ENCODE assay signal across 28 cellular contexts in the genomic region with DNA sequence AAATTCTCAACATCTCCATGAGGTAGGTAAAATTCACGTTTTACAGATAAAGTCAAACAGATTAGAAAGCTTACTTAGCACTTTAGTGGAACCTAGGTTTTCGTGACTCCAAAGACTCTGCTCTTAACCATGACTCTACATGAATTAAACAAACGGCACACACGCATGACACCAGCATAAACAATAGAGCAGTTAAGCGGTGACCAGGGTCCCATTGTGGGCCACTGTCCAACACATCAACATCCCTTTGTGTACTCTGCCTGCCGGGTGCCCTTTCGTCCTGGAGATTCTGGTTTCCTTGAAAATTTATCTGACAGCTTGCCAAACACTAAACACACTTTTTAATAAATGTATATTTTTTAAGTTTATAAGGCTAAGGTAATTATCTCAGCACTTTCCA.
"Had no signal": no experiment of that assay in that cellular context is flagged by ENCODE, and none has a peak within 500 bp of the region (broad histone marks: within the 10 kb centered on the region; RNA-seq: fewer than 3 reads in every experiment).

No MANE protein-coding gene starts in this region.

- H3K27me3 Mint-ChIP-seq: activated CD4-positive, alpha-beta T cell treated with anti-CD3 and anti-CD28 coated beads, Interleukin-2, amount 10 ng/mL, durations not matched to agents 24 days and 14 days; activated T-helper 17 cell treated with anti-CD3 and anti-CD28 coated beads, Interleukin-2, amount 50 U/mL, for 72 hours; central memory CD8-positive, alpha-beta T cell had no signal

- H3K36me3 ChIP-seq: brain microvascular endothelial cell, SJCRH30 had no signal

- H3K9me3 ChIP-seq: SJCRH30 had no signal

- H3K27ac Mint-ChIP-seq: activated CD4-positive, alpha-beta T cell treated with anti-CD3 and anti-CD28 coated beads, Interleukin-2, amount 10 ng/mL, durations not matched to agents 24 days and 14 days; activated naive CD8-positive, alpha-beta T cell treated with anti-CD3 and anti-CD28 coated beads for 36 hours; activated T-cell treated with anti-CD3 and anti-CD28 coated beads, Interleukin-2, amount 50 U/mL, for 72 hours; activated T-helper 17 cell treated with anti-CD3 and anti-CD28 coated beads, Interleukin-2, amount 50 U/mL, for 72 hours had no signal

- H3K27ac ChIP-seq: brain microvascular endothelial cell, SJCRH30, SK-N-MC had no signal

- H3K9me3 Mint-ChIP-seq: activated CD4-positive, alpha-beta T cell treated with anti-CD3 and anti-CD28 coated beads, Interleukin-2, amount 10 ng/mL, durations not matched to agents 24 days and 14 days; activated naive CD8-positive, alpha-beta T cell treated with anti-CD3 and anti-CD28 coated beads for 36 hours; activated T-helper 17 cell treated with anti-CD3 and anti-CD28 coated beads, Interleukin-2, amount 50 U/mL, for 72 hours had no signal

- H3K4me3 ChIP-seq: K562, SJCRH30, SK-N-MC had no signal

- H3K27me3 ChIP-seq: brain microvascular endothelial cell, SJCRH30 had no signal

- H3K36me3 Mint-ChIP-seq: activated naive CD8-positive, alpha-beta T cell treated with anti-CD3 and anti-CD28 coated beads for 36 hours had no signal

- H3K4me3 Mint-ChIP-seq: activated CD4-positive, alpha-beta T cell treated with anti-CD3 and anti-CD28 coated beads, Interleukin-2, amount 10 ng/mL, durations not matched to agents 24 days and 14 days; activated naive CD8-positive, alpha-beta T cell treated with anti-CD3 and anti-CD28 coated beads for 36 hours; activated T-cell treated with anti-CD3 and anti-CD28 coated beads, Interleukin-2, amount 50 U/mL, for 72 hours; activated T-helper 17 cell treated with anti-CD3 and anti-CD28 coated beads, Interleukin-2, amount 50 U/mL, for 72 hours; central memory CD8-positive, alpha-beta T cell had no signal

- H3K4me1 Mint-ChIP-seq: activated CD4-positive, alpha-beta T cell treated with anti-CD3 and anti-CD28 coated beads, Interleukin-2, amount 10 ng/mL, durations not matched to agents 24 days and 14 days; activated naive CD8-positive, alpha-beta T cell treated with anti-CD3 and anti-CD28 coated beads for 36 hours; activated T-helper 17 cell treated with anti-CD3 and anti-CD28 coated beads, Interleukin-2, amount 50 U/mL, for 72 hours; central memory CD8-positive, alpha-beta T cell had no signal

- DNase-seq: activated CD4-positive, alpha-beta T cell treated with anti-CD3 and anti-CD28 coated beads, Interleukin-2, amount 10 ng/mL, durations not matched to agents 24 days and 14 days; activated CD4-positive, alpha-beta T cell treated with anti-CD3 and anti-CD28 coated beads, Interleukin-2, amount 50 U/mL, for 4 hours; activated CD8-positive, alpha-beta memory T cell treated with anti-CD3 and anti-CD28 coated beads, Interleukin-2, amount 50 U/mL, for 4 hours; activated effector memory CD4-positive, alpha-beta T cell treated with anti-CD3 and anti-CD28 coated beads, Interleukin-2, amount 50 U/mL, for 16 hours; activated naive CD4-positive, alpha-beta T cell; activated naive CD4-positive, alpha-beta T cell treated with anti-CD3 and anti-CD28 coated beads, Interleukin-2, amount 50 U/mL, for 16 hours; activated naive CD8-positive, alpha-beta T cell treated with anti-CD3 and anti-CD28 coated beads for 36 hours; activated T-cell treated with anti-CD3 and anti-CD28 coated beads for 4 hours; activated T-cell treated with anti-CD3 and anti-CD28 coated beads, Interleukin-2, amount 50 U/mL, for 72 hours; amniotic stem cell; aorta; brain microvascular endothelial cell; NCI-H1092 treated with DMSO at 0.1 percent for 48 hours; NCI-H1417 treated with DMSO at 0.1 percent for 48 hours; NCI-H1694 treated with DMSO at 0.1 percent for 48 hours; NCI-H2029; NCI-H2171 treated with DMSO at 0.1 percent for 48 hours; NCI-H2227 treated with DMSO at 0.1 percent for 48 hours; NCI-H446 treated with DMSO at 0.1 percent for 48 hours; NCI-H774; SHP77; SJCRH30; T1000 had no signal

- ATAC-seq: activated T-cell treated with anti-CD3 and anti-CD28 coated beads, Interleukin-2, amount 50 U/mL, for 72 hours; activated T-helper 17 cell treated with anti-CD3 and anti-CD28 coated beads, Interleukin-2, amount 50 U/mL, for 72 hours; K562; Panc1 had no signal
